17 cellular contexts compared by ENCODE assay signal in genomic region chr21:33162436-33162921, GRCh38.
DNase-seq lines count a peak whose midpoint lies in the region; ATAC-seq, FAIRE-seq and TF ChIP-seq lines count a peak whose summit lies in the region.
"Had no signal": no experiment of that assay in that cellular context is flagged by ENCODE, and none has a peak within 500 bp of the region (broad histone marks: within the 10 kb centered on the region; RNA-seq: fewer than 3 reads in every experiment).

No MANE protein-coding gene starts in this region.

- no peak overlapping the region for H2BK5ac ChIP-seq in H1 (ENCODE audit: low read depth, low read length)

- no peak for TF ChIP-seq RAD21 in H1 (IDR thresholded peaks at IDR 0.05 in 1 of 2, conservative IDR thresholded peaks at IDR 0.05 in 1 of 2; ENCODE audit: low read depth in 2 of 2, low read length in 2 of 2)

- POLR2A ChIA-PET in H1 (lab: Charles Lee; ENCODE audit: partially characterized antibody): interaction anchor here (1.2 kb wide), 1 partner anchor 188 kb away, joined by 3 read pairs; no protein-coding TSS in a partner anchor

- H3K9me3 ChIP-seq in left ventricle myocardium inferior (replicated peaks) (peaks cover 13% of the 10 kb centered on the region), H1 (ENCODE audit: insufficient read depth in 2 of 2, low read depth in 1 of 2, low read length in 1 of 2) (peaks cover 0 to 5% of the 10 kb centered on the region in 2 experiments; a peak in 1 of 4 replicates), aorta (ENCODE audit: control insufficient read depth, low read length) (peaks cover 7% of the 10 kb centered on the region)

- DNase-seq in Right ventricle myocardium superior (no peak), left ventricle myocardium inferior (no peak), H1 (ENCODE audit: low read depth in 1 of 2, low spot score in 2 of 2) (no peak), aorta (no peak), RCC 7860 (ENCODE audit: low spot score) (no peak), MV-4-11 (lab: John Stamatoyannopoulos, UW) (no peak)
- no peak for DNase-seq in stimulated activated CD4-positive, alpha-beta T cell treated with anti-CD3 and anti-CD28 coated beads, Interleukin-2, amount 100 ng/mL, for 48 hours
- DNase-seq: HCEC 1CT, KBM-7, NCI-H1092 treated with DMSO at 0.1 percent for 48 hours, NCI-H1694, NCI-H2107, NCI-H345, NCI-H526 treated with DMSO at 0.1 percent for 48 hours, PC-3 had no signal

- H3K23me2 ChIP-seq in H1 (ENCODE audit: low read depth, low read length): peaks cover 2% of the 10 kb centered on the region; the same call in 1 of the 2 replicates

- H3K56ac ChIP-seq in H1 (replicated peaks; ENCODE audit: insufficient read length, low read depth, low read length): no peak overlapping the region

- CTCF ChIA-PET in H1 (lab: Charles Lee; ENCODE audit: partially characterized antibody): interaction anchor here (1.0 kb wide), 1 partner anchor 167 kb away, joined by 3 read pairs; no protein-coding TSS in a partner anchor

- H3K27me3 Mint-ChIP-seq in nephron (ENCODE audit: low read depth): peaks cover 66% of the 10 kb centered on the region

- H3K4me3 ChIP-seq in left ventricle myocardium inferior: no peak overlapping the region
- H3K4me3 ChIP-seq in H1 (ENCODE audit: extremely low read depth in 1 of 4, insufficient read depth in 2 of 4, low read depth in 3 of 4, low read length in 4 of 4): no peak overlapping the region
- H3K4me3 ChIP-seq in aorta (ENCODE audit: low read length in 2 of 2): no peak overlapping the region

- no peak overlapping the region for H3K4me3 Mint-ChIP-seq in nephron

- no peak overlapping the region for H2AK5ac ChIP-seq in H1 (ENCODE audit: low read depth, low read length)

- H2AFZ ChIP-seq in H1 (ENCODE audit: low read length): peak overlapping the region; percentile 3; the same call in 1 of the 2 replicates

- H3K4me1 ChIP-seq in left ventricle myocardium inferior (no peaks in the 10 kb centered on the region), H1 (replicated peaks in 1 of 4; ENCODE audit: control insufficient read depth in 3 of 4, insufficient read depth in 4 of 4, low read length in 3 of 4) (peaks cover 0 to 3% (median 1%) of the 10 kb centered on the region in 4 experiments; a peak in 1 of 7 replicates), aorta (ENCODE audit: control insufficient read depth in 1 of 2, insufficient read depth in 2 of 2, low read length in 2 of 2) (no peaks in the 10 kb centered on the region)

- H4K20me1 ChIP-seq in H1 (replicated peaks in 1 of 2; ENCODE audit: control insufficient read depth in 1 of 2, insufficient read depth in 2 of 2, low read length in 2 of 2): no peaks in the 10 kb centered on the region

- H2BK15ac ChIP-seq in H1 (ENCODE audit: low read length): no peak overlapping the region

- TF ChIP-seq POLR2A in H1 (IDR thresholded peaks at IDR 0.05; ENCODE audit: control extremely low read depth in 1 of 2, low read depth in 2 of 2, low read length in 2 of 2): no peak

- WGBS in H1 (ENCODE audit: extremely low coverage in 1 of 2, insufficient coverage in 1 of 2, insufficient read length in 1 of 2, insufficient replicate concordance in 2 of 2, low coverage in 1 of 2, low lambda C conversion rate in 2 of 2, missing lambda C conversion rate in 1 of 2), 2 experiments: 68% methylated on average over 15 of the region's 15 CpGs; no CpG with 5 or more reads in 1 of the 2 experiments
- WGBS in aorta, 2 donors: 8 to 12% methylated on average over 14 to 15 of the region's 15 CpGs

- TF ChIP-seq CTCF in left ventricle myocardium inferior (IDR thresholded peaks at IDR 0.05; ENCODE audit: borderline replicate concordance) (no peak), H1 (IDR thresholded peaks at IDR 0.05; ENCODE audit: control extremely low read depth in 1 of 3, insufficient read depth in 1 of 3, low read depth in 1 of 3, low read length in 3 of 3) (no peak), nephron (IDR thresholded peaks at IDR 0.05; ENCODE audit: unreplicated experiment in 3 of 3) (no peak)

- no peak overlapping the region for H3K23ac ChIP-seq in H1 (ENCODE audit: insufficient read length)

- no peak overlapping the region for H3K18ac ChIP-seq in H1 (ENCODE audit: extremely low read depth, low read length)

- no peak overlapping the region for H3K9ac ChIP-seq in H1 (replicated peaks in 1 of 4; ENCODE audit: extremely low read depth in 1 of 4, low read depth in 3 of 4, low read length in 3 of 4)

- no peak overlapping the region for H3K14ac ChIP-seq in H1 (ENCODE audit: insufficient read length)

- no peak overlapping the region for H2BK12ac ChIP-seq in H1 (ENCODE audit: low read depth, low read length)

- H3K27ac Mint-ChIP-seq in nephron: peak overlapping the region in 2 of 3 experiments; percentile 17 to 23

- no peak overlapping the region for H4K8ac ChIP-seq in H1 (ENCODE audit: extremely low read depth, insufficient read depth, low read length)

- H2BK120ac ChIP-seq in H1 (replicated peaks; ENCODE audit: low read depth, low read length): no peak overlapping the region

- H3K4me2 ChIP-seq in H1 (ENCODE audit: insufficient read depth in 1 of 2, low read depth in 2 of 2, low read length in 2 of 2): no peak overlapping the region

- peaks cover 8% of the 10 kb centered on the region for H3K4me1 Mint-ChIP-seq in nephron

- intact Hi-C loops in Right ventricle myocardium superior (cut with DNase I): no loop called here
- intact Hi-C loops in left ventricle myocardium inferior (cut with micrococcal nuclease): no loop called here
- intact Hi-C loops in aorta (cut with DNase I): no loop called here

- ATAC-seq in Right ventricle myocardium superior (ENCODE audit: poor library complexity) (peak; percentile 53), aorta (ENCODE audit: low FRiP score) (peak; percentile 48)
- ATAC-seq: PC-3 had no signal

- H3K36me3 ChIP-seq in left ventricle myocardium inferior (no peaks in the 10 kb centered on the region), H1 (ENCODE audit: control insufficient read depth in 2 of 4, insufficient read depth in 4 of 4, low read length in 3 of 4) (no peaks in the 10 kb centered on the region), aorta (ENCODE audit: control insufficient read depth in 1 of 2, insufficient read depth in 2 of 2, low read length in 1 of 2) (no peaks in the 10 kb centered on the region)

- H4K5ac ChIP-seq in H1 (ENCODE audit: insufficient read length, low read depth, low read length): no peak overlapping the region

- H3K27me3 ChIP-seq in left ventricle myocardium inferior (ENCODE audit: low read depth) (peaks cover 38% of the 10 kb centered on the region), H1 (replicated peaks in 1 of 4; ENCODE audit: control insufficient read depth in 3 of 4, extremely low read depth in 1 of 4, insufficient read depth in 3 of 4, low read length in 3 of 4) (no peaks in the 10 kb centered on the region), aorta (ENCODE audit: control insufficient read depth in 1 of 2, insufficient read depth in 2 of 2, low read length in 1 of 2) (no peaks in the 10 kb centered on the region)

- H4K91ac ChIP-seq in H1 (replicated peaks; ENCODE audit: insufficient read length, low read length): no peak overlapping the region

- FAIRE-seq in H1 (lab: Jason Lieb, UNC): no peak
- FAIRE-seq in RCC 7860 (lab: Jason Lieb, UNC): no peak

- no peak overlapping the region for H2BK20ac ChIP-seq in H1 (ENCODE audit: low read length)

- no peaks in the 10 kb centered on the region for H3K79me1 ChIP-seq in H1 (ENCODE audit: low read depth, low read length)

- H3K79me2 ChIP-seq in H1 (ENCODE audit: control insufficient read depth in 1 of 2, insufficient read depth in 2 of 2, low read length in 2 of 2): no peaks in the 10 kb centered on the region

- H3K27ac ChIP-seq in left ventricle myocardium inferior (replicated peaks) (no peak overlapping the region), H1 (ENCODE audit: low read depth, low read length) (no peak overlapping the region), aorta (ENCODE audit: low read depth in 1 of 2, low read length in 2 of 2) (no peak overlapping the region)
- H3K27ac ChIP-seq: 22Rv1 had no signal

- H3K36me3 Mint-ChIP-seq in nephron (ENCODE audit: low read depth): no peaks in the 10 kb centered on the region

- H3K4ac ChIP-seq in H1 (replicated peaks; ENCODE audit: insufficient read length, low read depth, low read length): no peak overlapping the region

- TF ChIP-seq EP300 in H1 (IDR thresholded peaks at IDR 0.05; ENCODE audit: borderline replicate concordance in 1 of 2, low read depth in 2 of 2, low read length in 2 of 2): no peak

- H3K9me3 Mint-ChIP-seq in nephron: peaks cover 5% of the 10 kb centered on the region

TF ChIP-seq in H1, 55 proteins besides CTCF, POLR2A, EP300 and RAD21:
- TF ChIP-seq BCL11A (IDR thresholded peaks at IDR 0.05; ENCODE audit: low read depth in 2 of 2, low read length in 2 of 2) (no peak), SP2 (IDR thresholded peaks at IDR 0.05; ENCODE audit: low read length) (no peak), BRCA1 (IDR thresholded peaks at IDR 0.05; ENCODE audit: low read depth, low read length) (no peak)
